In genomic region chr17:57368637-57369336, GRCh38 we compare ENCODE assay signal across 10 cellular contexts.
A peak's percentile ranks its signal among the peaks of the same experiment; 100 is the strongest.
DNase-seq lines count a peak whose midpoint lies in the region; ATAC-seq and TF ChIP-seq lines count a peak whose summit lies in the region.
"Had no signal": no experiment of that assay in that cellular context is flagged by ENCODE, and none has a peak within 500 bp of the region (broad histone marks: within the 10 kb centered on the region; RNA-seq: fewer than 3 reads in every experiment).

No MANE protein-coding gene starts in this region.

- peaks cover 46% of the 10 kb centered on the region for H3K79me2 ChIP-seq in OCI-LY1 (ENCODE audit: insufficient read depth, low read length)

- peak overlapping the region; percentile 11; the same call in 1 of the 2 replicates for H3K4me2 ChIP-seq in OCI-LY1 (ENCODE audit: low read length)

- no peaks in the 10 kb centered on the region for H3K27me3 ChIP-seq in OCI-LY1 (ENCODE audit: insufficient read depth, low read length)
- H3K27me3 ChIP-seq in right cardiac atrium (ENCODE audit: control insufficient read depth, insufficient read depth), result no peaks in the 10 kb centered on the region
- no peaks in the 10 kb centered on the region for H3K27me3 ChIP-seq in prostate gland (replicated peaks; ENCODE audit: insufficient read depth)

- H3K4me3 ChIP-seq in GM08714 (ENCODE audit: low read length), result peak overlapping the region; percentile 48; the same call in 1 of the 2 replicates
- H3K4me3 ChIP-seq in OCI-LY1 (ENCODE audit: low read depth, low read length, poor library complexity, severe bottlenecking), result no peak overlapping the region
- no peak overlapping the region for H3K4me3 ChIP-seq in right cardiac atrium (ENCODE audit: low read length)
- H3K4me3 ChIP-seq in prostate gland, result no peak overlapping the region
- H3K4me3 ChIP-seq: lung had no signal

- H3F3A ChIP-seq in OCI-LY1 (ENCODE audit: insufficient read depth, low read length), result no peaks in the 10 kb centered on the region

- peaks cover 19% of the 10 kb centered on the region for H3K36me3 ChIP-seq in OCI-LY1 (ENCODE audit: insufficient read depth, low read length)
- H3K36me3 ChIP-seq in prostate gland, result no peaks in the 10 kb centered on the region

- H3K9me2 ChIP-seq in OCI-LY1 (ENCODE audit: low read depth, low read length), result no peaks in the 10 kb centered on the region

- DNase-seq in right cardiac atrium, result no peak
- DNase-seq in sciatic nerve (ENCODE audit: low spot score), result no peak
- no peak for DNase-seq in NCI-H2107 treated with DMSO at 0.1 percent for 48 hours (lab: John Stamatoyannopoulos, UW; ENCODE audit: unreplicated experiment)
- no peak for DNase-seq in prostate gland (ENCODE audit: low spot score)
- DNase-seq: NCI-H2171 treated with DMSO at 0.1 percent for 48 hours had no signal

- ATAC-seq in GM19463 (IDR thresholded peaks at IDR 0.05; ENCODE audit: unreplicated experiment) (peak; percentile 52), right cardiac atrium (peak; percentile 19 to 31), sciatic nerve (no peak), HG03139 (IDR thresholded peaks at IDR 0.05; ENCODE audit: unreplicated experiment) (no peak)

- H3K4me1 ChIP-seq in OCI-LY1 (ENCODE audit: insufficient read depth, low read length, severe bottlenecking) (peaks cover 62% of the 10 kb centered on the region), right cardiac atrium (ENCODE audit: control insufficient read depth, insufficient read depth, low read length) (peaks cover 24% of the 10 kb centered on the region), prostate gland (replicated peaks) (peaks cover 6% of the 10 kb centered on the region)

- H3K9me3 ChIP-seq in OCI-LY1 (ENCODE audit: low read length), result peaks cover 3% of the 10 kb centered on the region
- H3K9me3 ChIP-seq in right cardiac atrium (ENCODE audit: control insufficient read depth, low read length), result no peaks in the 10 kb centered on the region
- no peaks in the 10 kb centered on the region for H3K9me3 ChIP-seq in prostate gland

- no peaks in the 10 kb centered on the region for H4K20me1 ChIP-seq in OCI-LY1 (ENCODE audit: insufficient read depth, low read length)

- intact Hi-C loops in right cardiac atrium (cut with DNase I), result no loop called here
- intact Hi-C loops in sciatic nerve (cut with DNase I), result no loop called here
- intact Hi-C loops in prostate gland (cut with DNase I), result no loop called here

- WGBS in right cardiac atrium, result 71% methylated on average over 6 of the region's 6 CpGs
- 78% methylated on average over 6 of the region's 6 CpGs for WGBS in prostate gland

- H3K27ac ChIP-seq in OCI-LY1 (ENCODE audit: low read depth, low read length, poor library complexity, severe bottlenecking) (peak overlapping the region; percentile 89), right cardiac atrium (ENCODE audit: low read length) (peak overlapping the region; percentile 45), prostate gland (no peak overlapping the region)

- H2AFZ ChIP-seq in OCI-LY1 (ENCODE audit: low read length), result no peak overlapping the region

- no peak for TF ChIP-seq POLR2A in prostate gland (IDR thresholded peaks at IDR 0.05)

- H3K9ac ChIP-seq in OCI-LY1 (ENCODE audit: low read length), result peak overlapping the region; percentile 5; the same call in 1 of the 2 replicates

- TF ChIP-seq CTCF in OCI-LY1 (IDR thresholded peaks at IDR 0.05; ENCODE audit: low read length), result no peak
- no peak for TF ChIP-seq CTCF in prostate gland (IDR thresholded peaks at IDR 0.05)

Comparison
In these comparisons a context has a peak if more than half of its experiments do, and no peak if none do; other contexts are left out.
1. ATAC-seq: peak in GM19463 (single experiment) and right cardiac atrium (2 of 2); none in sciatic nerve (single experiment) and HG03139 (single experiment).
2. H3K27ac ChIP-seq: peak in OCI-LY1 (single experiment) and right cardiac atrium (single experiment); none in prostate gland (0 of 2).